1 cellular context compared by ENCODE assay signal in genomic region chr14:101019974-101020710, GRCh38.
TF ChIP-seq lines count a peak whose summit lies in the region.

No MANE protein-coding gene starts in this region.

TF ChIP-seq in WTC11, 78 proteins besides CTCF, POLR2A, EP300 and RAD21 (continued from another document):
- TF ChIP-seq ZNF532 (CRISPR knock-in tag; IDR thresholded peaks at IDR 0.05; ENCODE audit: borderline replicate concordance) = no peak
- no peak for TF ChIP-seq ZNF138 (CRISPR knock-in tag; conservative IDR thresholded peaks at IDR 0.05)
- TF ChIP-seq AR (CRISPR knock-in tag; IDR thresholded peaks at IDR 0.05) = no peak
- no peak for TF ChIP-seq NR2C2 (CRISPR knock-in tag; IDR thresholded peaks at IDR 0.05)
- TF ChIP-seq MLX (CRISPR knock-in tag; IDR thresholded peaks at IDR 0.05) = no peak
- TF ChIP-seq ZNF281 (CRISPR knock-in tag; IDR thresholded peaks at IDR 0.05) = no peak
- TF ChIP-seq ZNF512 (CRISPR knock-in tag; IDR thresholded peaks at IDR 0.05; ENCODE audit: borderline replicate concordance) = no peak
- TF ChIP-seq ARID4B (CRISPR knock-in tag; IDR thresholded peaks at IDR 0.05; ENCODE audit: borderline replicate concordance) = no peak
- TF ChIP-seq E2F5 (CRISPR knock-in tag; IDR thresholded peaks at IDR 0.05) = no peak
- no peak for TF ChIP-seq E2F4 (CRISPR knock-in tag; IDR thresholded peaks at IDR 0.05; ENCODE audit: borderline replicate concordance, low read depth)
- no peak for TF ChIP-seq IRF2 (CRISPR knock-in tag; IDR thresholded peaks at IDR 0.05; ENCODE audit: borderline replicate concordance, low read depth)
- no peak for TF ChIP-seq ZNF671 (CRISPR knock-in tag; IDR thresholded peaks at IDR 0.05)
- TF ChIP-seq E2F1 (CRISPR knock-in tag; IDR thresholded peaks at IDR 0.05) = no peak
- no peak for TF ChIP-seq ZNF219 (CRISPR knock-in tag; IDR thresholded peaks at IDR 0.05; ENCODE audit: borderline replicate concordance)
- no peak for TF ChIP-seq PREB (CRISPR knock-in tag; IDR thresholded peaks at IDR 0.05; ENCODE audit: borderline replicate concordance)
